In the genomic region with DNA sequence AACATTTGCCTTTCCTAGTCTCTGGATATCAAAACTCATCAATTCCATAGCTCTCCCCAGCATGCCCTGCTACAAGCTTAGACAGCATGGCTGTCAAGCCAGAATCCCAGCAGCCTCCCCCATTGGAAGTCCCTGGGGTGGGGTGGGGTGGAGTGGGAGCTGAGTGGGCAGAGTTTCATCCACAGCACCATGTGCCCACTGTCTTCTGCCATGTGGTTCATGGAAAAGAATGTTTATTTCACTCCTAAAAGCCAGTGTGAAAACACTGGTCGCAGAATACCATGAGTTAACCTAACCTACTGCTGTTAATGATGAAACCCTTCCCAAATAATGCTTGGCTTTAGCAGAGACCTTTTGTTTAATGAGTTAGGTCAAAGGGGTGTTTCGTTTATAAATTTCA, we compare ENCODE assay signal across 2 cellular contexts.
A peak's percentile ranks its signal among the peaks of the same experiment; 100 is the strongest.
TF ChIP-seq lines count a peak whose summit lies in the region.

No MANE protein-coding gene starts in this region.

TF ChIP-seq in HepG2, 621 proteins besides CTCF, POLR2A, EP300 and RAD21:
- TF ChIP-seq, protein P1, sequence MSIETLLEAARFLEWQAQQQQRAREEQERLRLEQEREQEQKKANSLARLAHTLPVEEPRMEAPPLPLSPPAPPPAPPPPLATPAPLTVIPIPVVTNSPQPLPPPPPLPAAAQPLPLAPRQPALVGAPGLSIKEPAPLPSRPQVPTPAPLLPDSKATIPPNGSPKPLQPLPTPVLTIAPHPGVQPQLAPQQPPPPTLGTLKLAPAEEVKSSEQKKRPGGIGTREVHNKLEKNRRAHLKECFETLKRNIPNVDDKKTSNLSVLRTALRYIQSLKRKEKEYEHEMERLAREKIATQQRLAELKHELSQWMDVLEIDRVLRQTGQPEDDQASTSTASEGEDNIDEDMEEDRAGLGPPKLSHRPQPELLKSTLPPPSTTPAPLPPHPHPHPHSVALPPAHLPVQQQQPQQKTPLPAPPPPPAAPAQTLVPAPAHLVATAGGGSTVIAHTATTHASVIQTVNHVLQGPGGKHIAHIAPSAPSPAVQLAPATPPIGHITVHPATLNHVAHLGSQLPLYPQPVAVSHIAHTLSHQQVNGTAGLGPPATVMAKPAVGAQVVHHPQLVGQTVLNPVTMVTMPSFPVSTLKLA (IDR thresholded peaks at IDR 0.05) = peak; percentile 97
- TF ChIP-seq YEATS2 (CRISPR knock-in tag; IDR thresholded peaks at IDR 0.05; ENCODE audit: borderline replicate concordance) = no peak
- no peak for TF ChIP-seq HBP1 (CRISPR knock-in tag; IDR thresholded peaks at IDR 0.05; ENCODE audit: low read depth)
- TF ChIP-seq HMG20B (CRISPR knock-in tag; conservative IDR thresholded peaks at IDR 0.05) = no peak
- TF ChIP-seq GTF3A (CRISPR knock-in tag; conservative IDR thresholded peaks at IDR 0.05) = no peak
- TF ChIP-seq RELA (CRISPR knock-in tag; IDR thresholded peaks at IDR 0.05) = no peak
- TF ChIP-seq ZNF350 (CRISPR knock-in tag; IDR thresholded peaks at IDR 0.05; ENCODE audit: borderline replicate concordance, low read depth) = no peak

TF ChIP-seq in neural cell, 6 proteins besides CTCF, POLR2A, EP300 and RAD21 (continued from another document):
- TF ChIP-seq EZH2 (IDR thresholded peaks at IDR 0.05; ENCODE audit: borderline replicate concordance, insufficient read depth, low read length, poor library complexity, severe bottlenecking) (no peak), TAF1 (IDR thresholded peaks at IDR 0.05; ENCODE audit: low read depth) (no peak), SMC3 (conservative IDR thresholded peaks at IDR 0.05; ENCODE audit: poor library complexity) (no peak), POLR2AphosphoS5 (IDR thresholded peaks at IDR 0.05) (no peak)
